23 cellular contexts compared by ENCODE assay signal in the genomic region with DNA sequence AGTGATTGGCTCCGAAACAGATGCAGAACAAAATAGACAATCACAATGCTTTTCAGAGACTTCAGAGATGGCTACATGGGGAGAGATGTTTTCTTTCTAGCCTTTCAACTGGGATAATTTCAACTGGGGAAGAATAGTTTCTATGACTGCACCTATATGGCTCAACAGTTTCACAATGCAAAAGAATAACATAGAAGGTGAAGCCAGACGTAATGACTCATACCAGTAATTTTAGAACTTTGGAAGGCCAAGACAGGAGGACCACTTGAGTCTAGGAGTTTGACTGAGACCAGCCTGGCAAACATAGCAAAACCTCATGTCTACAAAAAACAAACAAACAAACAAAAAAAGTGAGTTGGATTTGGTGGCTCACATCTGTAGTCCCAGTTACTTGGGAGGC.
DNase-seq lines count a peak whose midpoint lies in the region; ATAC-seq and TF ChIP-seq lines count a peak whose summit lies in the region.
"Had no signal": no experiment of that assay in that cellular context is flagged by ENCODE, and none has a peak within 500 bp of the region (broad histone marks: within the 10 kb centered on the region; RNA-seq: fewer than 3 reads in every experiment).

No MANE protein-coding gene starts in this region.

- DNase-seq in MCF 10A (ENCODE audit: unreplicated experiment): peak; percentile 49
- DNase-seq in mammary epithelial cell: no peak
- DNase-seq in RWPE2 (ENCODE audit: low spot score): no peak
- DNase-seq in epithelial cell of esophagus (ENCODE audit: low read depth): peak; percentile 54
- DNase-seq in NCI-H2107 (lab: John Stamatoyannopoulos, UW): no peak
- DNase-seq in GM19238 (ENCODE audit: insufficient read length, low spot score): no peak
- DNase-seq: 8988T; ACHN; BE2C; C1 segment of cervical spinal cord; CD4-positive, alpha-beta memory T cell; CD4-positive, CD25-positive, alpha-beta regulatory T cell; CD8-positive, alpha-beta memory T cell; COR-L47; DMS 273 treated with DMSO at 0.1 percent for 48 hours; DMS153; DMS79; DND-41; EL; GDM1 had no signal

- peaks cover 7% of the 10 kb centered on the region for H3K4me1 Mint-ChIP-seq in MCF 10A (ENCODE audit: insufficient read depth, unreplicated experiment)
- H3K4me1 Mint-ChIP-seq: CD14-positive monocyte; CD4-positive, alpha-beta memory T cell; CD4-positive, CD25-positive, alpha-beta regulatory T cell; CD8-positive, alpha-beta memory T cell had no signal

- H3K4me3 ChIP-seq in mammary epithelial cell (replicated peaks in 1 of 3; ENCODE audit: insufficient read depth in 1 of 3, low read depth in 2 of 3, low read length in 3 of 3) (no peak overlapping the region), RWPE2 (ENCODE audit: severe bottlenecking) (no peak overlapping the region), epithelial cell of esophagus (ENCODE audit: low read length) (no peak overlapping the region)
- H3K4me3 ChIP-seq: BLaER1, GM12878 had no signal

- no peaks in the 10 kb centered on the region for H3K27me3 Mint-ChIP-seq in MCF 10A (ENCODE audit: insufficient read depth, unreplicated experiment)

- H3K27ac ChIP-seq in mammary epithelial cell (ENCODE audit: insufficient read depth, low read depth, low read length) (no peak overlapping the region), RWPE2 (ENCODE audit: poor library complexity, severe bottlenecking) (no peak overlapping the region)
- H3K27ac ChIP-seq: BLaER1 had no signal

- no peaks in the 10 kb centered on the region for H3K27me3 ChIP-seq in mammary epithelial cell (ENCODE audit: insufficient read depth, low read length)
- no peaks in the 10 kb centered on the region for H3K27me3 ChIP-seq in RWPE2 (ENCODE audit: insufficient read depth, poor library complexity, severe bottlenecking)
- H3K27me3 ChIP-seq: BE2C, BLaER1 had no signal

- no peaks in the 10 kb centered on the region for H3K79me2 ChIP-seq in mammary epithelial cell (ENCODE audit: insufficient read depth, low read length)

- H3K36me3 Mint-ChIP-seq in MCF 10A (ENCODE audit: insufficient read depth, unreplicated experiment): no peaks in the 10 kb centered on the region
- H3K36me3 Mint-ChIP-seq: CD14-positive monocyte; CD4-positive, alpha-beta memory T cell; CD4-positive, CD25-positive, alpha-beta regulatory T cell; CD8-positive, alpha-beta memory T cell had no signal

- 68% methylated on average over 2 of the region's 2 CpGs for WGBS in mammary epithelial cell (ENCODE audit: low coverage, missing lambda C conversion rate)

- no TSS peak for BruUV-seq in MCF 10A (replicated peaks; lab: Mats Ljungman, UMichigan)
- BruUV-seq in mammary epithelial cell (replicated peaks; lab: Mats Ljungman, UMichigan): no TSS peak

- H2AFZ ChIP-seq in mammary epithelial cell (ENCODE audit: low read depth, low read length): no peak overlapping the region

- H3K27ac Mint-ChIP-seq in MCF 10A (ENCODE audit: low read depth, unreplicated experiment): no peak overlapping the region
- H3K27ac Mint-ChIP-seq: CD14-positive monocyte; CD4-positive, CD25-positive, alpha-beta regulatory T cell; CD8-positive, alpha-beta memory T cell had no signal

- H3K9me3 Mint-ChIP-seq in MCF 10A (ENCODE audit: unreplicated experiment): no peaks in the 10 kb centered on the region

- H3K4me1 ChIP-seq in mammary epithelial cell (ENCODE audit: insufficient read depth, low read length): no peaks in the 10 kb centered on the region
- peaks cover 3% of the 10 kb centered on the region for H3K4me1 ChIP-seq in RWPE2 (ENCODE audit: insufficient read depth, poor library complexity, severe bottlenecking)
- H3K4me1 ChIP-seq: BE2C, BLaER1 had no signal

- H3K9ac ChIP-seq in mammary epithelial cell (ENCODE audit: insufficient read depth, low read length): no peak overlapping the region
- H3K9ac ChIP-seq: BLaER1 had no signal

- H3K9me3 ChIP-seq in mammary epithelial cell (replicated peaks; ENCODE audit: insufficient read depth, low read length) (no peaks in the 10 kb centered on the region), RWPE2 (ENCODE audit: severe bottlenecking) (no peaks in the 10 kb centered on the region)
- H3K9me3 ChIP-seq: BE2C, BLaER1 had no signal

- CTCF ChIA-PET in MCF 10A (lab: Yijun Ruan, JAX) (no interaction called here), mammary epithelial cell (lab: Charles Lee; ENCODE audit: low non-redundant PET) (no interaction called here)

- no peak for TF ChIP-seq CTCF in MCF 10A (IDR thresholded peaks at IDR 0.05; ENCODE audit: unreplicated experiment)
- TF ChIP-seq CTCF in mammary epithelial cell (conservative IDR thresholded peaks at IDR 0.05 in 1 of 2, IDR thresholded peaks at IDR 0.05 in 1 of 2; ENCODE audit: extremely low read depth in 1 of 2, insufficient read depth in 1 of 2, low read depth in 1 of 2, low read length in 2 of 2): no peak
- TF ChIP-seq CTCF in RWPE2 (IDR thresholded peaks at IDR 0.05; ENCODE audit: poor library complexity, severe bottlenecking): no peak
- no peak for TF ChIP-seq CTCF in epithelial cell of esophagus (IDR thresholded peaks at IDR 0.05; ENCODE audit: insufficient read depth, low read depth, low read length, missing control alignments)

- POLR2A ChIA-PET in MCF 10A (lab: Yijun Ruan, JAX): no interaction called here

- H3K36me3 ChIP-seq in mammary epithelial cell (ENCODE audit: insufficient read depth, low read length): no peaks in the 10 kb centered on the region
- no peaks in the 10 kb centered on the region for H3K36me3 ChIP-seq in RWPE2 (ENCODE audit: low read depth)
- H3K36me3 ChIP-seq: BE2C, BLaER1 had no signal

- no peak overlapping the region for H3K4me2 ChIP-seq in mammary epithelial cell (ENCODE audit: insufficient read depth, low read depth, low read length)
- H3K4me2 ChIP-seq: BLaER1 had no signal

- in situ Hi-C loops in mammary epithelial cell (cut with MboI; ENCODE audit: low sequenced_read_pairs in 2 of 2): no loop called here

- H3K4me3 Mint-ChIP-seq in MCF 10A (ENCODE audit: unreplicated experiment): no peak overlapping the region
- H3K4me3 Mint-ChIP-seq: CD14-positive monocyte; CD4-positive, alpha-beta memory T cell; CD4-positive, CD25-positive, alpha-beta regulatory T cell; CD8-positive, alpha-beta memory T cell had no signal

- 0 out of 3 replicates have a peak, but pooled peaks have one; percentile 46 for ATAC-seq in RWPE2 (ENCODE audit: low read depth)
- ATAC-seq: GM12878 had no signal

- dilution Hi-C loops in mammary epithelial cell (cut with HindIII; ENCODE audit: low sequenced_read_pairs): no loop called here

- intact Hi-C loops in MCF 10A (cut with micrococcal nuclease): no loop called here
- intact Hi-C loops in mammary epithelial cell (cut with micrococcal nuclease): no loop called here

- H4K20me1 ChIP-seq in mammary epithelial cell (ENCODE audit: insufficient read depth, low read length): no peaks in the 10 kb centered on the region
- H4K20me1 ChIP-seq: BLaER1 had no signal

Comparison
In these comparisons a context has a peak if more than half of its experiments do, and no peak if none do; other contexts are left out.
1. DNase-seq: peak in MCF 10A (single experiment) and epithelial cell of esophagus (single experiment); none in mammary epithelial cell (single experiment), RWPE2 (single experiment), NCI-H2107 (single experiment) and GM19238 (single experiment).